17 cellular contexts compared by ENCODE assay signal in the genomic region with DNA sequence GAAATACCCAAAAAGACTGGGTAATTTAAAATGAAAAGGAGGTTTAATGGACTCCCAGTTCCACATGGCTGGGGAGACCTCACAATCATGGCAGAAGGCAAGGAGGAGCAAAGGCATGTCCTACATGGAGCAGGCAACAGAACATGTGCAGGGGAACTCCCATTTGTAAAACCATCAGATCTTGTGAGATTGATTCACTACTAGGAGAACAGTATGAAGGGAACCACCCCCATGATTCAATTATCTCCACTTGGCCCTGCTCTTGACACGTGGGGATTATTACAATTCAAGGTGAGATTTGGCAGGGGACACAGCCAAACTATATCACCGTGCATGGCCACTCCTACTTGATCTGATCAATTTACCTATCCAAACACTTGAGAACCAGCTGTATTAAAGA.
DNase-seq lines count a peak whose midpoint lies in the region; ATAC-seq, FAIRE-seq and TF ChIP-seq lines count a peak whose summit lies in the region.
"Had no signal": no experiment of that assay in that cellular context is flagged by ENCODE, and none has a peak within 500 bp of the region (broad histone marks: within the 10 kb centered on the region; RNA-seq: fewer than 3 reads in every experiment).

No MANE protein-coding gene starts in this region.

- no peak for TF ChIP-seq POLR2A in thyroid gland (IDR thresholded peaks at IDR 0.05)

- FAIRE-seq in D721Med (lab: Jason Lieb, UNC): no peak
- FAIRE-seq: GM12891 had no signal

- BruUV-seq in PC-3 (replicated peaks; lab: Mats Ljungman, UMichigan): no TSS peak

- peaks cover 4% of the 10 kb centered on the region for H3K4me1 Mint-ChIP-seq in neural progenitor cell
- H3K4me1 Mint-ChIP-seq: CD4-positive, CD25-positive, alpha-beta regulatory T cell had no signal

- H3K4me1 ChIP-seq in ACC112 (ENCODE audit: control insufficient read depth, insufficient read depth, low read length, unreplicated experiment) (peaks cover 37% of the 10 kb centered on the region), PC-3 (ENCODE audit: insufficient read depth, low read length) (peaks cover 9% of the 10 kb centered on the region; the same call in 1 of the 2 replicates), thyroid gland (no peaks in the 10 kb centered on the region), neural progenitor cell (no peaks in the 10 kb centered on the region)

- H3K4me2 ChIP-seq in PC-3 (ENCODE audit: low read length) (no peak overlapping the region), neural progenitor cell (no peak overlapping the region)

- H3K9me3 Mint-ChIP-seq in neural progenitor cell: no peaks in the 10 kb centered on the region

- H3K79me2 ChIP-seq in ACC112 (ENCODE audit: control insufficient read depth, insufficient read depth, low read length, unreplicated experiment) (no peaks in the 10 kb centered on the region), PC-3 (ENCODE audit: low read length) (no peaks in the 10 kb centered on the region), neural progenitor cell (ENCODE audit: low read depth) (no peaks in the 10 kb centered on the region)

- POLR2A ChIA-PET in PC-3 (lab: Charles Lee; ENCODE audit: unreplicated experiment): no interaction called here

- H3K9ac ChIP-seq in PC-3 (ENCODE audit: low read length) (no peak overlapping the region), neural progenitor cell (no peak overlapping the region)

- 44 to 46% methylated on average over 2 of the region's 2 CpGs for WGBS in thyroid gland, 2 donors

- CTCF ChIA-PET in PC-3 (lab: Charles Lee): no interaction called here

- H3K27ac ChIP-seq in ACC112 (ENCODE audit: low read depth, low read length): peak overlapping the region; percentile 55
- H3K27ac ChIP-seq in PC-3 (ENCODE audit: low read length): peak overlapping the region; percentile 30; the same call in 1 of the 2 replicates
- H3K27ac ChIP-seq in thyroid gland: no peak overlapping the region
- no peak overlapping the region for H3K27ac ChIP-seq in neural progenitor cell

- no peaks in the 10 kb centered on the region for H3K9me2 ChIP-seq in PC-3 (replicated peaks; ENCODE audit: low read length)

- no peaks in the 10 kb centered on the region for H3K27me3 Mint-ChIP-seq in neural progenitor cell (ENCODE audit: insufficient read depth, low read depth)
- H3K27me3 Mint-ChIP-seq: CD4-positive, CD25-positive, alpha-beta regulatory T cell had no signal

- DNase-seq in PC-3: no peak
- peak; percentile 53 for DNase-seq in epithelial cell of esophagus (ENCODE audit: low read depth)
- DNase-seq in kidney tubule cell (ENCODE audit: low spot score): peak; percentile 14
- no peak for DNase-seq in thyroid gland
- no peak for DNase-seq in D721Med (ENCODE audit: insufficient read length, low spot score)
- DNase-seq in NCI-H2227 treated with DMSO at 0.1 percent for 48 hours (lab: John Stamatoyannopoulos, UW): no peak
- DNase-seq in neural progenitor cell (ENCODE audit: low spot score): no peak
- DNase-seq: CD4-positive, CD25-positive, alpha-beta regulatory T cell; DMS79; Karpas-422; NCI-H1930; NCI-H2171; NCI-H510A; NCI-H82; RPMI8226 had no signal

- H3K27ac Mint-ChIP-seq in neural progenitor cell: no peak overlapping the region
- H3K27ac Mint-ChIP-seq: CD4-positive, CD25-positive, alpha-beta regulatory T cell had no signal

- intact Hi-C loops in PC-3 (cut with micrococcal nuclease) (no loop called here), thyroid gland (cut with DNase I) (no loop called here)

- H3F3A ChIP-seq in PC-3 (ENCODE audit: low read length, unreplicated experiment) (no peaks in the 10 kb centered on the region), neural progenitor cell (ENCODE audit: low read depth) (no peaks in the 10 kb centered on the region)

- no peak overlapping the region for H3K4me3 Mint-ChIP-seq in neural progenitor cell
- H3K4me3 Mint-ChIP-seq: CD4-positive, CD25-positive, alpha-beta regulatory T cell had no signal

- ATAC-seq in PC-3: no peak

- H3K4me3 ChIP-seq in ACC112 (ENCODE audit: low read depth, low read length): no peak overlapping the region
- H3K4me3 ChIP-seq in PC-3 (ENCODE audit: low read length): no peak overlapping the region
- H3K4me3 ChIP-seq in epithelial cell of esophagus (ENCODE audit: low read length): no peak overlapping the region
- no peak overlapping the region for H3K4me3 ChIP-seq in thyroid gland (replicated peaks in 1 of 3)
- H3K4me3 ChIP-seq in neural progenitor cell: no peak overlapping the region

- H2AFZ ChIP-seq in ACC112 (ENCODE audit: low read length, unreplicated experiment) (no peak overlapping the region), PC-3 (ENCODE audit: low read length) (no peak overlapping the region), neural progenitor cell (replicated peaks) (no peak overlapping the region)

- H3K27me3 ChIP-seq in ACC112 (ENCODE audit: insufficient read depth, low read length) (no peaks in the 10 kb centered on the region), PC-3 (ENCODE audit: low read length) (peaks cover 13% of the 10 kb centered on the region; the same call in 1 of the 2 replicates), thyroid gland (no peaks in the 10 kb centered on the region), neural progenitor cell (no peaks in the 10 kb centered on the region)

- H4K20me1 ChIP-seq in PC-3 (ENCODE audit: low read length) (no peaks in the 10 kb centered on the region), neural progenitor cell (ENCODE audit: low read depth) (no peaks in the 10 kb centered on the region)

- TF ChIP-seq CTCF in PC-3 (conservative IDR thresholded peaks at IDR 0.05; ENCODE audit: low read depth, low read length): no peak
- no peak for TF ChIP-seq CTCF in epithelial cell of esophagus (IDR thresholded peaks at IDR 0.05; ENCODE audit: insufficient read depth, low read depth, low read length, missing control alignments)
- no peak for TF ChIP-seq CTCF in thyroid gland (IDR thresholded peaks at IDR 0.05)
- TF ChIP-seq CTCF in D721Med (IDR thresholded peaks at IDR 0.05; ENCODE audit: insufficient read depth, missing control alignments): no peak
- TF ChIP-seq CTCF in neural progenitor cell (IDR thresholded peaks at IDR 0.05): no peak

- no peaks in the 10 kb centered on the region for H3K36me3 Mint-ChIP-seq in neural progenitor cell
- H3K36me3 Mint-ChIP-seq: CD4-positive, CD25-positive, alpha-beta regulatory T cell had no signal

- no peaks in the 10 kb centered on the region for H3K36me3 ChIP-seq in ACC112 (ENCODE audit: insufficient read depth, low read length)
- no peaks in the 10 kb centered on the region for H3K36me3 ChIP-seq in PC-3 (ENCODE audit: low read depth, low read length)
- no peaks in the 10 kb centered on the region for H3K36me3 ChIP-seq in thyroid gland
- H3K36me3 ChIP-seq in neural progenitor cell: no peaks in the 10 kb centered on the region

- H3K9me3 ChIP-seq in PC-3 (ENCODE audit: low read length): no peaks in the 10 kb centered on the region
- H3K9me3 ChIP-seq in thyroid gland: no peaks in the 10 kb centered on the region
- H3K9me3 ChIP-seq in neural progenitor cell (ENCODE audit: low read depth): no peaks in the 10 kb centered on the region

Comparison
In these comparisons a context has a peak if more than half of its experiments do, and no peak if none do; other contexts are left out.
1. H3K27ac ChIP-seq: peak in ACC112 (single experiment) and PC-3 (single experiment); none in thyroid gland (0 of 3) and neural progenitor cell (single experiment).
2. DNase-seq: peak in epithelial cell of esophagus (single experiment) and kidney tubule cell (single experiment); none in PC-3 (single experiment), thyroid gland (0 of 2), D721Med (single experiment), NCI-H2227 treated with DMSO at 0.1 percent for 48 hours (single experiment) and neural progenitor cell (single experiment).